In the genomic region with DNA sequence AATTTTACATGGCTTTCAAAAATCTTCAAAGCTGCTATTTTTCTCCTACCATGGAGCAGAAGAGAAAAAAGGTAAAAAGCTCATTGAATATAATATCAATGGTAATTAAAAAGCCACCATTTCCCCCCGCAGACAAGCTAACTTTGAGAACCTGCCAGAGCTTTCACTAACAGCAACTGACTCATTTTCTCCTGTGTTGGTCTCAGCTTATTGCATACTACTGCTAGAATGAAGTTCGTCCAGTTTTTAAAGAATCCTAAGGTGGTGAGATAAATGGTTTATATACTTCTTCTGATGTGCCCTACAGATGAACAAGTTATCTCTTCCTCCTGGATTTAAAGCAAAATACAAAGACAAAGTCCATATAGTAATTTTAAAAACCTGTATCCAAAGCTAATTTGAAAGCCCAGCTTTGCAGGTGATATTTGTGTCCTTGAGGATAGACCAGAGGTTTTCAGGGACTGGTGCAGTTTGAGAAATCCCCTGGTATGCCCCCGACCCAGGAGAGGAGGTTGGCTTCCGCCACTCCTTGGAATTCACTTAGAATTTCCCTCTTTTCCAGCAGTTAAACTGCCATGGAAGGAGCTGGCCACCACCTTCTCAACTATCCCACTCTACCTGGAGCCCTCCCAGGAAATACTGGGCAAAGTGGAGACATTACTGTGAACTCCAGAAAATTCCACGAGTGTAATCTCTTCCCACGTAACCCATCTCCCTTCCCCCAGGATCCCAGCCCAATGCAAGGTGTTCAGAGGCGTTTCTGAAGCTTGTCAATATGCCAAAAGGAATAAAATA, we compare ENCODE assay signal across 13 cellular contexts. TPM values are rescaled to one million over a fixed set of nuclear protein-coding genes. Genes with fewer than 3 reads are reported as not detected.
DNase-seq lines count a peak whose midpoint lies in the region; ATAC-seq and TF ChIP-seq lines count a peak whose summit lies in the region.
"Had no signal": no experiment of that assay in that cellular context is flagged by ENCODE, and none has a peak within 500 bp of the region (broad histone marks: within the 10 kb centered on the region; RNA-seq: fewer than 3 reads in every experiment).

No MANE protein-coding gene starts in this region.

- TF ChIP-seq POLR2A in gastroesophageal sphincter (IDR thresholded peaks at IDR 0.05) (no peak), lower leg skin (IDR thresholded peaks at IDR 0.05) (no peak)

- H3K4me3 ChIP-seq in mammary epithelial cell (replicated peaks in 1 of 3; ENCODE audit: insufficient read depth in 1 of 3, low read depth in 2 of 3, low read length in 3 of 3) (no peak overlapping the region), gastroesophageal sphincter (no peak overlapping the region), lower leg skin (ENCODE audit: low read depth, poor library complexity, severe bottlenecking) (no peak overlapping the region)
- H3K4me3 ChIP-seq: breast epithelium had no signal

- no peaks in the 10 kb centered on the region for H3K27me3 ChIP-seq in mammary epithelial cell (ENCODE audit: insufficient read depth, low read length)
- H3K27me3 ChIP-seq in gastroesophageal sphincter = no peaks in the 10 kb centered on the region
- H3K27me3 ChIP-seq: breast epithelium had no signal

- CTCF ChIA-PET in mammary epithelial cell (lab: Charles Lee; ENCODE audit: low non-redundant PET) = interaction anchor here (0.5 to 2.3 kb wide), 11 partner anchors 18 to 563 kb away, joined by 3 to 52 read pairs (median 4); no protein-coding TSS in a partner anchor
- CTCF ChIA-PET in MCF 10A (lab: Yijun Ruan, JAX) = interaction anchor here (0.5 to 9.4 kb wide), 67 partner anchors 9 to 1330 kb away, joined by 3 to 413 read pairs (median 4); a partner anchor contains a TSS

- no peak overlapping the region for H3K4me2 ChIP-seq in mammary epithelial cell (ENCODE audit: insufficient read depth, low read depth, low read length)

- H3K9me3 Mint-ChIP-seq in MCF 10A (ENCODE audit: unreplicated experiment) = no peaks in the 10 kb centered on the region
- no peaks in the 10 kb centered on the region for H3K9me3 Mint-ChIP-seq in activated naive CD8-positive, alpha-beta T cell treated with anti-CD3 and anti-CD28 coated beads for 36 hours
- H3K9me3 Mint-ChIP-seq in stimulated activated naive B cell treated with anti-CD40 and anti-IgM and Interleukin-4, amounts not matched to agents 10 μg/mL and 1 μg/mL and 100 μg/mL, for 72 hours = no peaks in the 10 kb centered on the region
- H3K9me3 Mint-ChIP-seq: activated naive CD4-positive, alpha-beta T cell treated with anti-CD3 and anti-CD28 coated beads, Interleukin-2, amount 50 U/mL, for 24 hours; activated T-cell treated with anti-CD3 and anti-CD28 coated beads, Interleukin-2, amount 50 U/mL, for 24 hours; stimulated activated memory B cell treated with anti-CD40 and anti-IgM and Interleukin-4, amounts not matched to agents 10 μg/mL and 1 μg/mL and 100 μg/mL, for 72 hours had no signal

- no peak overlapping the region for H2AFZ ChIP-seq in mammary epithelial cell (ENCODE audit: low read depth, low read length)

- H3K4me1 ChIP-seq in mammary epithelial cell (ENCODE audit: insufficient read depth, low read length) (peaks cover 5% of the 10 kb centered on the region), gastroesophageal sphincter (peaks cover 0 to 32% (median 2%) of the 10 kb centered on the region in 3 donors)
- H3K4me1 ChIP-seq: breast epithelium had no signal

- H3K9me3 ChIP-seq in mammary epithelial cell (replicated peaks; ENCODE audit: insufficient read depth, low read length) = no peaks in the 10 kb centered on the region
- no peaks in the 10 kb centered on the region for H3K9me3 ChIP-seq in gastroesophageal sphincter
- H3K9me3 ChIP-seq: breast epithelium had no signal

- no peak overlapping the region for H3K4me3 Mint-ChIP-seq in MCF 10A (ENCODE audit: unreplicated experiment)
- no peak overlapping the region for H3K4me3 Mint-ChIP-seq in activated naive CD8-positive, alpha-beta T cell treated with anti-CD3 and anti-CD28 coated beads for 36 hours
- no peak overlapping the region for H3K4me3 Mint-ChIP-seq in stimulated activated naive B cell treated with anti-CD40 and anti-IgM and Interleukin-4, amounts not matched to agents 10 μg/mL and 1 μg/mL and 100 μg/mL, for 72 hours
- H3K4me3 Mint-ChIP-seq: activated naive CD4-positive, alpha-beta T cell treated with anti-CD3 and anti-CD28 coated beads, Interleukin-2, amount 50 U/mL, for 24 hours; activated T-cell treated with anti-CD3 and anti-CD28 coated beads, Interleukin-2, amount 50 U/mL, for 24 hours; stimulated activated memory B cell treated with anti-CD40 and anti-IgM and Interleukin-4, amounts not matched to agents 10 μg/mL and 1 μg/mL and 100 μg/mL, for 72 hours had no signal

- peak overlapping the region; percentile 16 for H3K9ac ChIP-seq in mammary epithelial cell (ENCODE audit: insufficient read depth, low read length)

- DNase-seq in mammary epithelial cell (no peak), MCF 10A (ENCODE audit: unreplicated experiment) (no peak), retina (no peak), lower leg skin (ENCODE audit: low spot score in 2 of 2) (no peak)
- no peak for DNase-seq in activated naive CD8-positive, alpha-beta T cell treated with anti-CD3 and anti-CD28 coated beads for 36 hours
- DNase-seq in stimulated activated naive B cell treated with anti-CD40 and anti-IgM and Interleukin-4, amounts not matched to agents 10 μg/mL and 1 μg/mL and 100 μg/mL, for 72 hours = no peak

- intact Hi-C loops in mammary epithelial cell (cut with micrococcal nuclease) (loop anchor here (10.0 kb wide), 2 partner anchors 1010 to 1560 kb away; no protein-coding TSS in a partner anchor), MCF 10A (cut with micrococcal nuclease) (loop anchor here (2.0 to 10.0 kb wide), 2 partner anchors 74 to 1170 kb away; no protein-coding TSS in a partner anchor), lower leg skin (cut with DNase I; ENCODE audit: low total_unique reads) (no loop called here)

- POLR2A ChIA-PET in MCF 10A (lab: Yijun Ruan, JAX) = interaction anchor here (0.6 to 6.1 kb wide), 16 partner anchors 9 to 547 kb away, joined by 3 to 36 read pairs (median 5); a partner anchor contains a TSS

- H3K27me3 Mint-ChIP-seq in MCF 10A (ENCODE audit: insufficient read depth, unreplicated experiment) = no peaks in the 10 kb centered on the region
- no peaks in the 10 kb centered on the region for H3K27me3 Mint-ChIP-seq in activated naive CD8-positive, alpha-beta T cell treated with anti-CD3 and anti-CD28 coated beads for 36 hours
- no peaks in the 10 kb centered on the region for H3K27me3 Mint-ChIP-seq in stimulated activated naive B cell treated with anti-CD40 and anti-IgM and Interleukin-4, amounts not matched to agents 10 μg/mL and 1 μg/mL and 100 μg/mL, for 72 hours
- H3K27me3 Mint-ChIP-seq: activated naive CD4-positive, alpha-beta T cell treated with anti-CD3 and anti-CD28 coated beads, Interleukin-2, amount 50 U/mL, for 24 hours; activated T-cell treated with anti-CD3 and anti-CD28 coated beads, Interleukin-2, amount 50 U/mL, for 24 hours; stimulated activated memory B cell treated with anti-CD40 and anti-IgM and Interleukin-4, amounts not matched to agents 10 μg/mL and 1 μg/mL and 100 μg/mL, for 72 hours had no signal

- no peaks in the 10 kb centered on the region for H3K36me3 ChIP-seq in mammary epithelial cell (ENCODE audit: insufficient read depth, low read length)
- H3K36me3 ChIP-seq in gastroesophageal sphincter = peaks cover 3 to 30% of the 10 kb centered on the region in 2 donors
- H3K36me3 ChIP-seq: breast epithelium had no signal

- dilution Hi-C loops in mammary epithelial cell (cut with HindIII; ENCODE audit: low sequenced_read_pairs) = loop anchor here (10.0 kb wide), 1 partner anchor 500 kb away; no protein-coding TSS in a partner anchor

- TF ChIP-seq CTCF in mammary epithelial cell (conservative IDR thresholded peaks at IDR 0.05 in 1 of 2, IDR thresholded peaks at IDR 0.05 in 1 of 2; ENCODE audit: extremely low read depth in 1 of 2, insufficient read depth in 1 of 2, low read depth in 1 of 2, low read length in 2 of 2) (no peak), MCF 10A (IDR thresholded peaks at IDR 0.05; ENCODE audit: unreplicated experiment) (no peak), gastroesophageal sphincter (IDR thresholded peaks at IDR 0.05) (no peak), lower leg skin (IDR thresholded peaks at IDR 0.05) (no peak)

- ATAC-seq in gastroesophageal sphincter (peak; percentile 23), HG02588 (IDR thresholded peaks at IDR 0.05; ENCODE audit: unreplicated experiment) (no peak)
- ATAC-seq in stimulated activated naive B cell treated with anti-CD40 and anti-IgM and Interleukin-4, amounts not matched to agents 10 μg/mL and 1 μg/mL and 100 μg/mL, for 72 hours (replicated peaks) = no peak

- peaks cover 30% of the 10 kb centered on the region for H3K36me3 Mint-ChIP-seq in MCF 10A (ENCODE audit: insufficient read depth, unreplicated experiment)
- peaks cover 1% of the 10 kb centered on the region for H3K36me3 Mint-ChIP-seq in activated naive CD8-positive, alpha-beta T cell treated with anti-CD3 and anti-CD28 coated beads for 36 hours
- H3K36me3 Mint-ChIP-seq in stimulated activated naive B cell treated with anti-CD40 and anti-IgM and Interleukin-4, amounts not matched to agents 10 μg/mL and 1 μg/mL and 100 μg/mL, for 72 hours = peaks cover 25 to 43% of the 10 kb centered on the region in 2 donors
- H3K36me3 Mint-ChIP-seq: activated naive CD4-positive, alpha-beta T cell treated with anti-CD3 and anti-CD28 coated beads, Interleukin-2, amount 50 U/mL, for 24 hours had no signal

- TF ChIP-seq EP300 in gastroesophageal sphincter (IDR thresholded peaks at IDR 0.05) = no peak

- no peaks in the 10 kb centered on the region for H4K20me1 ChIP-seq in mammary epithelial cell (ENCODE audit: insufficient read depth, low read length)

- BruUV-seq in mammary epithelial cell (replicated peaks; lab: Mats Ljungman, UMichigan) (no TSS peak), MCF 10A (replicated peaks; lab: Mats Ljungman, UMichigan) (no TSS peak)

- in situ Hi-C loops in mammary epithelial cell (cut with MboI; ENCODE audit: low sequenced_read_pairs in 2 of 2) = loop anchor here in 1 of 2 donors (10.0 kb wide), 1 partner anchor 540 kb away; no protein-coding TSS in a partner anchor

- 1% methylated on average over 7 of the region's 7 CpGs for WGBS in mammary epithelial cell (ENCODE audit: low coverage, missing lambda C conversion rate)
- WGBS in gastroesophageal sphincter (ENCODE audit: low coverage in 1 of 2), 2 donors = 17% methylated on average over 6 to 7 of the region's 7 CpGs
- WGBS in lower leg skin, 2 donors = 24 to 26% methylated on average over 7 of the region's 7 CpGs

- no peaks in the 10 kb centered on the region for H3K79me2 ChIP-seq in mammary epithelial cell (ENCODE audit: insufficient read depth, low read length)

- H3K27ac Mint-ChIP-seq in MCF 10A (ENCODE audit: low read depth, unreplicated experiment) = no peak overlapping the region
- H3K27ac Mint-ChIP-seq in activated naive CD8-positive, alpha-beta T cell treated with anti-CD3 and anti-CD28 coated beads for 36 hours = peak overlapping the region; percentile 43
- peak overlapping the region; percentile 60 for H3K27ac Mint-ChIP-seq in stimulated activated naive B cell treated with anti-CD40 and anti-IgM and Interleukin-4, amounts not matched to agents 10 μg/mL and 1 μg/mL and 100 μg/mL, for 72 hours
- H3K27ac Mint-ChIP-seq: activated naive CD4-positive, alpha-beta T cell treated with anti-CD3 and anti-CD28 coated beads, Interleukin-2, amount 50 U/mL, for 24 hours; activated T-cell treated with anti-CD3 and anti-CD28 coated beads, Interleukin-2, amount 50 U/mL, for 24 hours; progenitor cell of endocrine pancreas had no signal

- peaks cover 26% of the 10 kb centered on the region for H3K4me1 Mint-ChIP-seq in MCF 10A (ENCODE audit: insufficient read depth, unreplicated experiment)
- H3K4me1 Mint-ChIP-seq in activated naive CD8-positive, alpha-beta T cell treated with anti-CD3 and anti-CD28 coated beads for 36 hours = peaks cover 25% of the 10 kb centered on the region
- peaks cover 33 to 49% of the 10 kb centered on the region in 2 donors for H3K4me1 Mint-ChIP-seq in stimulated activated naive B cell treated with anti-CD40 and anti-IgM and Interleukin-4, amounts not matched to agents 10 μg/mL and 1 μg/mL and 100 μg/mL, for 72 hours

- no peak overlapping the region for H3K27ac ChIP-seq in mammary epithelial cell (ENCODE audit: insufficient read depth, low read depth, low read length)
- H3K27ac ChIP-seq in gastroesophageal sphincter = peak overlapping the region in 3 of 4 donors; percentile 26 to 55 (median 41)

RNA-seq across cellular contexts. Expression of a gene that starts 17.5 kb away (rescaled TPM):
- total RNA-seq in mammary epithelial cell (100 to 1,000 TPM in 1 of 2 donors, 10 to 100 TPM in 1; 62.9 to 109 TPM), MCF 10A (2022) (62.5 and 80.6 TPM in 2 replicates), gastroesophageal sphincter (100 to 1,000 TPM; 109 to 159 (median 136) TPM), lower leg skin (100 to 1,000 TPM in 1 of 4 donors, 10 to 100 TPM in 3; 75.3 to 108 (median 84.3) TPM)
- polyA plus RNA-seq in mammary epithelial cell = 30.4 TPM
- polyA minus RNA-seq in mammary epithelial cell = 35.3 TPM
- total RNA-seq in activated naive CD8-positive, alpha-beta T cell treated with anti-CD3 and anti-CD28 coated beads for 36 hours = 10 to 100 TPM; 25.4 to 27.6 TPM
